In the genomic region with DNA sequence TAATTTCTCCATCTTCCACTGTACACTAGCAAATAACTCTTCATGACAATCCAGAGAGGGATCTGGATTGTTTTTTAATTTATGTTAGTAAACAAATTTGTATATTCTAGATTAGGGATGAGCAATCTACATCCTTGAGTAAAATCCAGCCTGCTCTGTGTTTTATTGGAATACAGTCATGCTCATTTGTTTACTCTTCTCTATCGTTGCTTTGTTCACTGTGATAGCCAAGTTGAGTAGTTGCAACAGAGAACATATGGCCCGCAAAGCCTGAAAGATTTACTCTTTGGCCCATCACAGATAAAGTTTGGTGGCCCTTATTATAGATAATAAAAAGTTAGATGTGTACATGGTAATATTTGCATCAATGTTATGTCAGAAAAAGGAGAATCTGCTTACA, we compare ENCODE assay signal across 1 cellular context.
TF ChIP-seq lines count a peak whose summit lies in the region.

No MANE protein-coding gene starts in this region.

TF ChIP-seq in IMR-90, 13 proteins besides CTCF, POLR2A, EP300 and RAD21:
- no peak for TF ChIP-seq MXI1 (IDR thresholded peaks at IDR 0.05; ENCODE audit: borderline replicate concordance, low read depth, low read length)
- no peak for TF ChIP-seq FOS (IDR thresholded peaks at IDR 0.05; ENCODE audit: low read depth, low read length)
- TF ChIP-seq, protein P1, sequence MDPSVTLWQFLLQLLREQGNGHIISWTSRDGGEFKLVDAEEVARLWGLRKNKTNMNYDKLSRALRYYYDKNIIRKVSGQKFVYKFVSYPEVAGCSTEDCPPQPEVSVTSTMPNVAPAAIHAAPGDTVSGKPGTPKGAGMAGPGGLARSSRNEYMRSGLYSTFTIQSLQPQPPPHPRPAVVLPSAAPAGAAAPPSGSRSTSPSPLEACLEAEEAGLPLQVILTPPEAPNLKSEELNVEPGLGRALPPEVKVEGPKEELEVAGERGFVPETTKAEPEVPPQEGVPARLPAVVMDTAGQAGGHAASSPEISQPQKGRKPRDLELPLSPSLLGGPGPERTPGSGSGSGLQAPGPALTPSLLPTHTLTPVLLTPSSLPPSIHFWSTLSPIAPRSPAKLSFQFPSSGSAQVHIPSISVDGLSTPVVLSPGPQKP (IDR thresholded peaks at IDR 0.05; ENCODE audit: borderline replicate concordance, low read depth, low read length), result no peak
- no peak for TF ChIP-seq NFE2L2 (IDR thresholded peaks at IDR 0.05; ENCODE audit: low read depth, low read length)
- no peak for TF ChIP-seq RCOR1 (IDR thresholded peaks at IDR 0.05; ENCODE audit: insufficient replicate concordance, low read length)
- TF ChIP-seq MAZ (IDR thresholded peaks at IDR 0.05; ENCODE audit: borderline replicate concordance, low read depth, low read length), result no peak
- TF ChIP-seq BHLHE40 (IDR thresholded peaks at IDR 0.05; ENCODE audit: low read depth, low read length), result no peak
- no peak for TF ChIP-seq RFX5 (IDR thresholded peaks at IDR 0.05; ENCODE audit: low read depth, low read length)
- TF ChIP-seq, protein P2, sequence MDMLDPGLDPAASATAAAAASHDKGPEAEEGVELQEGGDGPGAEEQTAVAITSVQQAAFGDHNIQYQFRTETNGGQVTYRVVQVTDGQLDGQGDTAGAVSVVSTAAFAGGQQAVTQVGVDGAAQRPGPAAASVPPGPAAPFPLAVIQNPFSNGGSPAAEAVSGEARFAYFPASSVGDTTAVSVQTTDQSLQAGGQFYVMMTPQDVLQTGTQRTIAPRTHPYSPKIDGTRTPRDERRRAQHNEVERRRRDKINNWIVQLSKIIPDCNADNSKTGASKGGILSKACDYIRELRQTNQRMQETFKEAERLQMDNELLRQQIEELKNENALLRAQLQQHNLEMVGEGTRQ (IDR thresholded peaks at IDR 0.05; ENCODE audit: low read depth, low read length), result no peak
- TF ChIP-seq SMC3 (IDR thresholded peaks at IDR 0.05; ENCODE audit: low read depth, low read length), result no peak
